Comparison of ENCODE assay signal across 29 cellular contexts in the genomic region with DNA sequence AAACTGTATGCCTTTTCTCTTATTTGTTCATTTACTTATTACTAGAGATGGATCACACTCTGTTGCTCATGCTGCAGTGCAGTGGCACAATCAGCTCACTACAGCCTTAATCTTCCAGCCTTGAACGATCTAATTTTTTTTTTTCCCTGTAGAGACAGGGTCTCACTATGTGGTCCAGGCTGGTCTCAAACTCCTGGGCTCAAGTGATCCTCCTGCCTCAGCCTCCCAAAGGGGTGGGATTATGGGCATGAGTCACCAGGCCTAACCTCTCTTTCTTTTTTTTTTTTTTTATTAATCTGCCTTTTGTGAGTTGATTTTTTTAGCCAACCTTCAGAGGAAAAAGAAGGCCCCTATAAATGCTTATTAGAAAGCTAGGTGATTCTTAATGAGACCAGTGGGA.
"Had no signal": no experiment of that assay in that cellular context is flagged by ENCODE, and none has a peak within 500 bp of the region (broad histone marks: within the 10 kb centered on the region; RNA-seq: fewer than 3 reads in every experiment).

No MANE protein-coding gene starts in this region.

- H3K27ac ChIP-seq: hepatocyte, left lung, lower lobe of right lung, ovary, right atrium auricular region, right lobe of liver, tibial nerve, vagina had no signal

- H3K79me2 ChIP-seq: hepatocyte had no signal

- H3K4me3 ChIP-seq: hepatocyte, left lung, lower lobe of right lung, ovary, right atrium auricular region, right lobe of liver, smooth muscle cell, tibial nerve, vagina had no signal

- H2AFZ ChIP-seq: hepatocyte had no signal

- H3K4me1 Mint-ChIP-seq: immature natural killer cell; naive B cell; natural killer cell; nephron progenitor cell; stimulated activated memory B cell treated with anti-CD40 and anti-IgM and Interleukin-4, amounts not matched to agents 10 μg/mL and 1 μg/mL and 100 μg/mL, for 72 hours; stimulated activated naive CD8-positive, alpha-beta T cell treated with anti-CD3 and anti-CD28 coated beads, Interleukin-15, amount 100 ng/mL, for 72 hours had no signal

- H3K4me1 ChIP-seq: left lung, lower lobe of right lung, right lobe of liver, vagina had no signal

- H3K27ac Mint-ChIP-seq: immature natural killer cell; mesothelial cell of epicardium; naive B cell; natural killer cell; nephron progenitor cell; progenitor cell of endocrine pancreas; stimulated activated memory B cell treated with anti-CD40 and anti-IgM and Interleukin-4, amounts not matched to agents 10 μg/mL and 1 μg/mL and 100 μg/mL, for 72 hours; stimulated activated naive CD8-positive, alpha-beta T cell treated with anti-CD3 and anti-CD28 coated beads, Interleukin-15, amount 100 ng/mL, for 72 hours; type B pancreatic cell had no signal

- FAIRE-seq: islet of Langerhans, kidney had no signal

- H3K9me3 Mint-ChIP-seq: type B pancreatic cell had no signal

- H3K36me3 ChIP-seq: left lung, lower lobe of right lung, ovary, right atrium auricular region, right lobe of liver, tibial nerve, vagina had no signal

- H3K4me2 ChIP-seq: hepatocyte, smooth muscle cell had no signal

- H3K4me3 Mint-ChIP-seq: immature natural killer cell; mesothelial cell of epicardium; naive B cell; natural killer cell; nephron progenitor cell; stimulated activated memory B cell treated with anti-CD40 and anti-IgM and Interleukin-4, amounts not matched to agents 10 μg/mL and 1 μg/mL and 100 μg/mL, for 72 hours; stimulated activated naive CD8-positive, alpha-beta T cell treated with anti-CD3 and anti-CD28 coated beads, Interleukin-15, amount 100 ng/mL, for 72 hours; type B pancreatic cell had no signal

- DNase-seq: immature natural killer cell; kidney; left colon; left lung; lower lobe of right lung; mammary epithelial cell; mesenchymal stem cell; naive B cell; natural killer cell; nephron progenitor cell; ovary; right lobe of liver; stimulated activated CD4-positive, alpha-beta T cell treated with anti-CD3 and anti-CD28 coated beads, Interleukin-1b, Interleukin-23, amount 100 ng/mL, for 48 hours; stimulated activated CD4-positive, alpha-beta T cell treated with anti-CD3 and anti-CD28 coated beads, Interleukin-2, amount 100 ng/mL, for 48 hours; stimulated activated CD4-positive, alpha-beta T cell treated with anti-CD3 and anti-CD28 coated beads, Interleukin-4, amount 100 ng/mL, for 4 hours; stimulated activated CD8-positive, alpha-beta memory T cell treated with anti-CD3 and anti-CD28 coated beads, Interleukin-4, amount 100 ng/mL, for 48 hours; stimulated activated naive CD4-positive, alpha-beta T cell treated with Interleukin-2 at 50 U/mL for 16 hours; stimulated activated naive CD8-positive, alpha-beta T cell treated with anti-CD3 and anti-CD28 coated beads, Interleukin-15, amount 100 ng/mL, for 72 hours; substantia nigra had no signal

- H3K27me3 Mint-ChIP-seq: naive B cell; progenitor cell of endocrine pancreas; stimulated activated memory B cell treated with anti-CD40 and anti-IgM and Interleukin-4, amounts not matched to agents 10 μg/mL and 1 μg/mL and 100 μg/mL, for 72 hours; stimulated activated naive CD8-positive, alpha-beta T cell treated with anti-CD3 and anti-CD28 coated beads, Interleukin-15, amount 100 ng/mL, for 72 hours; type B pancreatic cell had no signal

- ATAC-seq: left colon; left lung; lower lobe of right lung; natural killer cell; right lobe of liver; stimulated activated memory B cell treated with anti-CD40 and anti-IgM and Interleukin-4, amounts not matched to agents 10 μg/mL and 1 μg/mL and 100 μg/mL, for 72 hours; stimulated activated naive CD8-positive, alpha-beta T cell treated with anti-CD3 and anti-CD28 coated beads, Interleukin-15, amount 100 ng/mL, for 72 hours had no signal

- H3K9me3 ChIP-seq: lower lobe of right lung, ovary, right atrium auricular region, right lobe of liver, vagina had no signal

- H3K27me3 ChIP-seq: hepatocyte, left lung, ovary, right atrium auricular region, right lobe of liver, tibial nerve, vagina had no signal
